Comparison of ENCODE assay signal across 22 cellular contexts in genomic region chr11:100774859-100775258, GRCh38.
DNase-seq lines count a peak whose midpoint lies in the region; ATAC-seq and TF ChIP-seq lines count a peak whose summit lies in the region.
"Had no signal": no experiment of that assay in that cellular context is flagged by ENCODE, and none has a peak within 500 bp of the region (broad histone marks: within the 10 kb centered on the region; RNA-seq: fewer than 3 reads in every experiment).

No MANE protein-coding gene starts in this region.

- peak overlapping the region; percentile 62 for H3K27ac Mint-ChIP-seq in nephron progenitor cell
- H3K27ac Mint-ChIP-seq: activated CD8-positive, alpha-beta memory T cell treated with anti-CD3 and anti-CD28 coated beads, Interleukin-2, amount 10 ng/mL, durations not matched to agents 7 days and 5 days; activated T-helper 17 cell treated with anti-CD3 and anti-CD28 coated beads, Interleukin-2, amount 50 U/mL, for 72 hours; CD4-positive, alpha-beta T cell had no signal

- peaks cover 25% of the 10 kb centered on the region for H3K4me1 Mint-ChIP-seq in nephron progenitor cell
- H3K4me1 Mint-ChIP-seq: activated CD8-positive, alpha-beta memory T cell treated with anti-CD3 and anti-CD28 coated beads, Interleukin-2, amount 10 ng/mL, durations not matched to agents 7 days and 5 days; activated T-helper 17 cell treated with anti-CD3 and anti-CD28 coated beads, Interleukin-2, amount 50 U/mL, for 72 hours; central memory CD8-positive, alpha-beta T cell had no signal

- ATAC-seq in GM18502 (IDR thresholded peaks at IDR 0.05; ENCODE audit: poor library complexity, unreplicated experiment) (no peak), HG03521 (IDR thresholded peaks at IDR 0.05; ENCODE audit: unreplicated experiment) (no peak)
- ATAC-seq: activated CD8-positive, alpha-beta memory T cell treated with anti-CD3 and anti-CD28 coated beads, Interleukin-2, amount 10 ng/mL, durations not matched to agents 7 days and 5 days; activated T-helper 17 cell treated with anti-CD3 and anti-CD28 coated beads, Interleukin-2, amount 50 U/mL, for 72 hours; upper lobe of right lung had no signal

- no peaks in the 10 kb centered on the region for H3K27me3 Mint-ChIP-seq in nephron progenitor cell (ENCODE audit: low read depth, poor library complexity)
- H3K27me3 Mint-ChIP-seq: activated CD8-positive, alpha-beta memory T cell treated with anti-CD3 and anti-CD28 coated beads, Interleukin-2, amount 10 ng/mL, durations not matched to agents 7 days and 5 days; activated T-helper 17 cell treated with anti-CD3 and anti-CD28 coated beads, Interleukin-2, amount 50 U/mL, for 72 hours; CD4-positive, alpha-beta T cell; central memory CD8-positive, alpha-beta T cell had no signal

- H3K4me3 Mint-ChIP-seq in nephron progenitor cell = no peak overlapping the region
- H3K4me3 Mint-ChIP-seq: activated CD8-positive, alpha-beta memory T cell treated with anti-CD3 and anti-CD28 coated beads, Interleukin-2, amount 10 ng/mL, durations not matched to agents 7 days and 5 days; activated T-helper 17 cell treated with anti-CD3 and anti-CD28 coated beads, Interleukin-2, amount 50 U/mL, for 72 hours; CD4-positive, alpha-beta T cell; central memory CD8-positive, alpha-beta T cell had no signal

- in situ Hi-C loops in Caki2 (cut with HindIII; ENCODE audit: low pct_unique_long_range_greater_than_20kb, low sequenced_read_pairs) = no loop called here

- TF ChIP-seq CTCF in nephron progenitor cell (IDR thresholded peaks at IDR 0.05) = no peak

- peaks cover 23% of the 10 kb centered on the region for H3K36me3 Mint-ChIP-seq in nephron progenitor cell (ENCODE audit: low read depth)
- H3K36me3 Mint-ChIP-seq: activated CD8-positive, alpha-beta memory T cell treated with anti-CD3 and anti-CD28 coated beads, Interleukin-2, amount 10 ng/mL, durations not matched to agents 7 days and 5 days had no signal

- peak; percentile 95 for DNase-seq in Caki2 (ENCODE audit: low read depth)
- peak; percentile 9 for DNase-seq in NCI-H69 (lab: John Stamatoyannopoulos, UW)
- peak; percentile 66 for DNase-seq in glomerular visceral epithelial cell (ENCODE audit: extremely low spot score)
- no peak for DNase-seq in nephron progenitor cell
- no peak for DNase-seq in SK-N-DZ (ENCODE audit: low spot score)
- DNase-seq in NCI-H524 treated with DMSO at 0.1 percent for 48 hours (lab: John Stamatoyannopoulos, UW) = no peak
- DNase-seq: activated CD4-positive, alpha-beta T cell treated with anti-CD3 and anti-CD28 coated beads for 1 hour; activated CD8-positive, alpha-beta memory T cell treated with anti-CD3 and anti-CD28 coated beads, Interleukin-2, amount 10 ng/mL, durations not matched to agents 7 days and 5 days; CD4-positive, alpha-beta T cell; effector CD4-positive, alpha-beta T cell; esophagus squamous epithelium; H7; KG1; NCI-H1105; retina; stimulated activated naive CD4-positive, alpha-beta T cell; T1000; upper lobe of right lung had no signal

- no peaks in the 10 kb centered on the region for H3K9me3 Mint-ChIP-seq in nephron progenitor cell
- H3K9me3 Mint-ChIP-seq: activated T-helper 17 cell treated with anti-CD3 and anti-CD28 coated beads, Interleukin-2, amount 50 U/mL, for 72 hours had no signal

Comparison
In these comparisons a context has a peak if more than half of its experiments do, and no peak if none do; other contexts are left out.
1. DNase-seq: peak in Caki2 (single experiment), NCI-H69 (single experiment) and glomerular visceral epithelial cell (single experiment); none in nephron progenitor cell (single experiment), SK-N-DZ (single experiment) and NCI-H524 treated with DMSO at 0.1 percent for 48 hours (single experiment).